In genomic region chr7:115068220-115068619, GRCh38 we compare ENCODE assay signal across 22 cellular contexts.
"Had no signal": no experiment of that assay in that cellular context is flagged by ENCODE, and none has a peak within 500 bp of the region (broad histone marks: within the 10 kb centered on the region; RNA-seq: fewer than 3 reads in every experiment).

No MANE protein-coding gene starts in this region.

- DNase-seq: colonic mucosa; dermis blood vessel endothelial cell; erythroblast; gastrocnemius medialis; heart right ventricle; hypothalamus; islet precursor cell; mammary epithelial cell; nephron progenitor cell; posterior cingulate gyrus; spleen; stimulated activated CD4-positive, alpha-beta T cell treated with anti-CD3 and anti-CD28 coated beads, Interleukin-15, amount 100 ng/mL, for 24 hours; stimulated activated CD4-positive, alpha-beta T cell treated with anti-CD3 and anti-CD28 coated beads, Interleukin-1b, Interleukin-23, amount 100 ng/mL, for 48 hours; stimulated activated CD4-positive, alpha-beta T cell treated with anti-CD3 and anti-CD28 coated beads, Interleukin-4, amount 100 ng/mL, for 24 hours; stimulated activated naive B cell treated with anti-CD40 and anti-IgM and Interleukin-4, amounts not matched to agents 10 μg/mL and 1 μg/mL and 100 μg/mL, for 72 hours; stimulated activated naive CD8-positive, alpha-beta T cell treated with anti-CD3 and anti-CD28 coated beads, Interleukin-15, amount 100 ng/mL, for 72 hours; testis; transverse colon had no signal

- H3K36me3 ChIP-seq: colonic mucosa, gastrocnemius medialis, heart right ventricle, neutrophil, spleen, transverse colon had no signal

- H3K27me3 ChIP-seq: colonic mucosa, gastrocnemius medialis, heart right ventricle, neutrophil, spleen, testis, transverse colon had no signal

- H3K9me3 ChIP-seq: colonic mucosa, gastrocnemius medialis, heart right ventricle, neutrophil, spleen, testis, transverse colon had no signal

- H3K4me3 ChIP-seq: colonic mucosa, gastrocnemius medialis, heart right ventricle, spleen, testis, transverse colon had no signal

- H3K36me3 Mint-ChIP-seq: stimulated activated naive B cell treated with anti-CD40 and anti-IgM and Interleukin-4, amounts not matched to agents 10 μg/mL and 1 μg/mL and 100 μg/mL, for 72 hours had no signal

- H3K27ac ChIP-seq: colonic mucosa, gastrocnemius medialis, heart right ventricle, neutrophil, spleen, testis, transverse colon had no signal

- H3K4me3 Mint-ChIP-seq: naive thymus-derived CD4-positive, alpha-beta T cell; nephron progenitor cell; stimulated activated naive B cell treated with anti-CD40 and anti-IgM and Interleukin-4, amounts not matched to agents 10 μg/mL and 1 μg/mL and 100 μg/mL, for 72 hours; stimulated activated naive CD8-positive, alpha-beta T cell treated with anti-CD3 and anti-CD28 coated beads, Interleukin-15, amount 100 ng/mL, for 72 hours had no signal

- H3K27ac Mint-ChIP-seq: nephron progenitor cell; stimulated activated naive B cell treated with anti-CD40 and anti-IgM and Interleukin-4, amounts not matched to agents 10 μg/mL and 1 μg/mL and 100 μg/mL, for 72 hours had no signal

- H3K27me3 Mint-ChIP-seq: stimulated activated naive CD8-positive, alpha-beta T cell treated with anti-CD3 and anti-CD28 coated beads, Interleukin-15, amount 100 ng/mL, for 72 hours had no signal

- ATAC-seq: gastrocnemius medialis; heart right ventricle; left lobe of liver; naive thymus-derived CD4-positive, alpha-beta T cell; sciatic nerve; stimulated activated naive B cell treated with anti-CD40 and anti-IgM and Interleukin-4, amounts not matched to agents 10 μg/mL and 1 μg/mL and 100 μg/mL, for 72 hours; stimulated activated naive CD8-positive, alpha-beta T cell treated with anti-CD3 and anti-CD28 coated beads, Interleukin-15, amount 100 ng/mL, for 72 hours had no signal

- H3K4me1 ChIP-seq: colonic mucosa, gastrocnemius medialis, spleen, testis, transverse colon had no signal

- H3K9me3 Mint-ChIP-seq: nephron progenitor cell; stimulated activated naive CD8-positive, alpha-beta T cell treated with anti-CD3 and anti-CD28 coated beads, Interleukin-15, amount 100 ng/mL, for 72 hours had no signal

- H3K4me1 Mint-ChIP-seq: nephron progenitor cell had no signal
